ENCODE assay signal across 10 cellular contexts in the genomic region with DNA sequence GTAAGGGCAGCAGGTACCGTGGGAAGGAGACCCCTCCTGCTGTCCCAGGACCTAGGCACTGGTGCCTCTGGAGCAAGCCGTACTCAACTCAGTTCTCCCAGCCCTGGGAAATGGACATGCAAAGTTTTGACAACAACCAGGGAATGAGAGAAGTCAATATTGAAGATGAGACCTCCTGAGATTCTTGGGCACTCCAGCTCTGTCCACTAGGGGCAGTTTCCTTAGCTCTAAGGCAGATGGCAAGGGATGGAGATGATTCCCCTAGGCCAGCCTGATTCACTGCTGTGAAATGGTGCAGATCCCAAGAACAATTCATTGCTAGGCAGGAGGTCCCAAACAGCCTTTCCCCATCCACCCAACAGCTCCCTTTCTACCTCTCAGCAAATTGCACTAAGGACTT. TPM values are rescaled to one million over a fixed set of nuclear protein-coding genes. Genes with fewer than 3 reads are reported as not detected.
DNase-seq lines count a peak whose midpoint lies in the region; ATAC-seq and TF ChIP-seq lines count a peak whose summit lies in the region.
"Had no signal": no experiment of that assay in that cellular context is flagged by ENCODE, and none has a peak within 500 bp of the region (broad histone marks: within the 10 kb centered on the region; RNA-seq: fewer than 3 reads in every experiment).

No MANE protein-coding gene starts in this region.

- no peak overlapping the region for H3K4me3 ChIP-seq in GM12864 (ENCODE audit: low read depth, low read length)
- H3K4me3 ChIP-seq: thoracic aorta had no signal

- no peak overlapping the region for H3K27ac Mint-ChIP-seq in chondrocyte (ENCODE audit: unreplicated experiment)
- H3K27ac Mint-ChIP-seq in activated naive CD4-positive, alpha-beta T cell treated with anti-CD3 and anti-CD28 coated beads for 36 hours, result no peak overlapping the region
- H3K27ac Mint-ChIP-seq: T-cell had no signal

- intact Hi-C loops in activated naive CD4-positive, alpha-beta T cell treated with anti-CD3 and anti-CD28 coated beads for 36 hours (cut with micrococcal nuclease), result no loop called here
- intact Hi-C loops in Right ventricle myocardium superior (cut with DNase I), result no loop called here

- peaks cover 26% of the 10 kb centered on the region for H3K27me3 Mint-ChIP-seq in chondrocyte (ENCODE audit: low read depth)
- no peaks in the 10 kb centered on the region for H3K27me3 Mint-ChIP-seq in activated naive CD4-positive, alpha-beta T cell treated with anti-CD3 and anti-CD28 coated beads for 36 hours (ENCODE audit: low read depth)

- no peak for ATAC-seq in Right ventricle myocardium superior (ENCODE audit: poor library complexity)
- ATAC-seq: T-cell had no signal

- no peaks in the 10 kb centered on the region for H3K36me3 Mint-ChIP-seq in chondrocyte (ENCODE audit: low read depth)
- H3K36me3 Mint-ChIP-seq in activated naive CD4-positive, alpha-beta T cell treated with anti-CD3 and anti-CD28 coated beads for 36 hours (ENCODE audit: low read depth), result no peaks in the 10 kb centered on the region
- H3K36me3 Mint-ChIP-seq: T-cell had no signal

- CTCF ChIA-PET in activated naive CD4-positive, alpha-beta T cell treated with anti-CD3 and anti-CD28 coated beads for 36 hours (lab: Charles Lee), result interaction anchor here (1.0 to 1.7 kb wide), 5 partner anchors 9 to 64 kb away, joined by 3 to 5 read pairs (median 3); no protein-coding TSS in a partner anchor

- DNase-seq in GM12864 (ENCODE audit: low read depth) (no peak), M059J (ENCODE audit: low read depth) (peak; percentile 23), chondrocyte (ENCODE audit: low spot score) (no peak), non-pigmented ciliary epithelial cell (ENCODE audit: low read depth) (peak; percentile 2), Right ventricle myocardium superior (no peak)
- no peak for DNase-seq in activated naive CD4-positive, alpha-beta T cell treated with anti-CD3 and anti-CD28 coated beads for 36 hours
- DNase-seq in stimulated activated CD4-positive, alpha-beta T cell treated with anti-CD3 and anti-CD28 coated beads, Interleukin-2, amount 100 ng/mL, for 48 hours, result no peak
- DNase-seq: T-cell had no signal

- H3K4me3 Mint-ChIP-seq in chondrocyte (ENCODE audit: unreplicated experiment), result no peak overlapping the region
- H3K4me3 Mint-ChIP-seq in activated naive CD4-positive, alpha-beta T cell treated with anti-CD3 and anti-CD28 coated beads for 36 hours, result no peak overlapping the region
- H3K4me3 Mint-ChIP-seq: T-cell had no signal

- no peaks in the 10 kb centered on the region for H3K9me3 Mint-ChIP-seq in chondrocyte (ENCODE audit: low read depth)
- no peaks in the 10 kb centered on the region for H3K9me3 Mint-ChIP-seq in activated naive CD4-positive, alpha-beta T cell treated with anti-CD3 and anti-CD28 coated beads for 36 hours
- H3K9me3 Mint-ChIP-seq: T-cell had no signal

- H3K4me1 Mint-ChIP-seq in chondrocyte (ENCODE audit: low read depth), result no peaks in the 10 kb centered on the region
- H3K4me1 Mint-ChIP-seq in activated naive CD4-positive, alpha-beta T cell treated with anti-CD3 and anti-CD28 coated beads for 36 hours (ENCODE audit: low read depth), result no peaks in the 10 kb centered on the region
- H3K4me1 Mint-ChIP-seq: T-cell had no signal

- peak; percentile 65 for TF ChIP-seq CTCF in GM12864 (IDR thresholded peaks at IDR 0.05; ENCODE audit: low read depth, low read length, missing control alignments)
- TF ChIP-seq CTCF in chondrocyte (IDR thresholded peaks at IDR 0.05), result peak; percentile 50

RNA-seq across cellular contexts. Expression of gene SDR42E2, which starts 20.6 kb away (rescaled TPM):
- not detected in 2 replicates for total RNA-seq in M059J (2014; rRNA removed; shearing (Covaris generic))
- total RNA-seq in chondrocyte (not detected in 3 replicates), Right ventricle myocardium superior (not detected)
- under 1 TPM in 1 of 2 experiments, not detected in 1; 0.15 TPM for total RNA-seq in activated naive CD4-positive, alpha-beta T cell treated with anti-CD3 and anti-CD28 coated beads for 36 hours
- total RNA-seq: skeletal muscle tissue, thoracic aorta had no signal

RNA-seq across cellular contexts. Expression of gene VWA3A, which starts 49.4 kb away (rescaled TPM):
- not detected in 2 replicates for total RNA-seq in M059J (2014; rRNA removed; shearing (Covaris generic))
- total RNA-seq in chondrocyte, result not detected in 3 replicates
- total RNA-seq in activated naive CD4-positive, alpha-beta T cell treated with anti-CD3 and anti-CD28 coated beads for 36 hours, result not detected
- 1.3 TPM for total RNA-seq in Right ventricle myocardium superior

Comparison
In these comparisons a context has a peak if more than half of its experiments do, and no peak if none do; other contexts are left out.
1. DNase-seq: peak in M059J (single experiment) and non-pigmented ciliary epithelial cell (single experiment); none in GM12864 (single experiment), chondrocyte (single experiment), activated naive CD4-positive, alpha-beta T cell treated with anti-CD3 and anti-CD28 coated beads for 36 hours (single experiment), stimulated activated CD4-positive, alpha-beta T cell treated with anti-CD3 and anti-CD28 coated beads, Interleukin-2, amount 100 ng/mL, for 48 hours (0 of 2) and Right ventricle myocardium superior (single experiment).